ENCODE assay signal across 8 cellular contexts in the genomic region with DNA sequence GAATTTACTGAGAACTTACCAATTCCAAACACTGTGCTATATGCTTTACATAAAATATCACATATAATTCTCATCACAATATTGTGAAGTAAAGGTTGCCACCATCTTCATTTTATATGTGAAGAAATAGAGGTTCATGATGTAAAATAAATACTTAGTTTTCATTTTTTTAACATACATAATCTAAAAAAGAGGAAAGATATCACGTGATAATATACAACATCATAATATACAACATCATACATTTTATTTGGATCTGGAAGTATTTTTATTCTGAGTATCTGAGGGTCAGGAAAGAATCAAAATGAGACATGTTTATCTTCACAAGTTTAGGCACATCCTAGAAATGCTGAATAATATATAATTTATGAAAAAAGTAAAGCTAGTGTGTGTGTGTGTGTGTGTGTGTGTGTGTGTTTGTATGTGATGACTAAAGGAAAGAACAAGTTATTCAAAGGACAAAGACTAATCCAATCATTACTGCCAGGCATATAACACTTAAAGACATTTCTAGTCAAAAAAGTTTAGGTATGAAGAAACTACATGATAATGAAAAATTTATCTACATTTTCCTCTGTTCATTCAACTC.
"Had no signal": no experiment of that assay in that cellular context is flagged by ENCODE, and none has a peak within 500 bp of the region (broad histone marks: within the 10 kb centered on the region; RNA-seq: fewer than 3 reads in every experiment).

No MANE protein-coding gene starts in this region.

- H3K36me3 ChIP-seq: HAP-1 had no signal

- H3K9me3 ChIP-seq: HAP-1 had no signal

- DNase-seq: GM23248, GOT3, H7, HFFc6, KG1 had no signal

- H3K9ac ChIP-seq: GM23248 had no signal

- ATAC-seq: HCT116 had no signal

- H3K27ac ChIP-seq: GM23248 had no signal

- FAIRE-seq: HTR-8/SVneo had no signal

- H3K4me1 ChIP-seq: HAP-1 had no signal

- H2AFZ ChIP-seq: GM23248 had no signal

- H3K4me3 ChIP-seq: GM23248, HAP-1 had no signal
